In genomic region chr16:11179569-11179968, GRCh38 we compare ENCODE assay signal across 27 cellular contexts.
DNase-seq lines count a peak whose midpoint lies in the region; ATAC-seq lines count a peak whose summit lies in the region.
"Had no signal": no experiment of that assay in that cellular context is flagged by ENCODE, and none has a peak within 500 bp of the region (broad histone marks: within the 10 kb centered on the region; RNA-seq: fewer than 3 reads in every experiment).

No MANE protein-coding gene starts in this region.

- no peak for DNase-seq in activated naive CD8-positive, alpha-beta T cell treated with anti-CD3 and anti-CD28 coated beads, Interleukin-2, amount 10 ng/mL, durations not matched to agents 7 days and 5 days
- no peak for DNase-seq in activated naive CD8-positive, alpha-beta T cell treated with anti-CD3 and anti-CD28 coated beads for 36 hours
- DNase-seq in nucleus accumbens (lab: John Stamatoyannopoulos, UW) (no peak), NCI-H146 (lab: John Stamatoyannopoulos, UW) (no peak)
- DNase-seq: activated gamma-delta T cell treated with Interleukin-2 at 50 U/mL for 16 hours; COR-L47; DMS53; effector memory CD4-positive, alpha-beta T cell; NCI-H1436; NCI-H226; NCI-H69; Peyer's patch; SHP77 treated with DMSO at 0.1 percent for 48 hours; stimulated activated CD4-positive, alpha-beta T cell treated with anti-CD3 and anti-CD28 coated beads, Interleukin-1b, Interleukin-23, amount 100 ng/mL, for 48 hours; thyroid gland; uterus; WERI-Rb-1 had no signal

- H3K36me3 Mint-ChIP-seq in activated naive CD8-positive, alpha-beta T cell treated with anti-CD3 and anti-CD28 coated beads, Interleukin-2, amount 10 ng/mL, durations not matched to agents 7 days and 5 days, result peaks cover 40% of the 10 kb centered on the region
- H3K36me3 Mint-ChIP-seq in activated naive CD8-positive, alpha-beta T cell treated with anti-CD3 and anti-CD28 coated beads for 36 hours, result peaks cover 7% of the 10 kb centered on the region
- peaks cover 48% of the 10 kb centered on the region for H3K36me3 Mint-ChIP-seq in activated T-helper 17 cell treated with anti-CD3 and anti-CD28 coated beads, Interleukin-2, amount 50 U/mL, for 72 hours (ENCODE audit: low read depth)
- peaks cover 40% of the 10 kb centered on the region for H3K36me3 Mint-ChIP-seq in stimulated activated memory B cell treated with anti-CD40 and anti-IgM and Interleukin-4, amounts not matched to agents 10 μg/mL and 1 μg/mL and 100 μg/mL, for 72 hours

- peaks cover 46% of the 10 kb centered on the region for H3K4me1 Mint-ChIP-seq in activated naive CD8-positive, alpha-beta T cell treated with anti-CD3 and anti-CD28 coated beads, Interleukin-2, amount 10 ng/mL, durations not matched to agents 7 days and 5 days
- H3K4me1 Mint-ChIP-seq in activated naive CD8-positive, alpha-beta T cell treated with anti-CD3 and anti-CD28 coated beads for 36 hours, result peaks cover 42% of the 10 kb centered on the region
- peaks cover 43% of the 10 kb centered on the region for H3K4me1 Mint-ChIP-seq in activated T-helper 17 cell treated with anti-CD3 and anti-CD28 coated beads, Interleukin-2, amount 50 U/mL, for 72 hours
- H3K4me1 Mint-ChIP-seq in stimulated activated memory B cell treated with anti-CD40 and anti-IgM and Interleukin-4, amounts not matched to agents 10 μg/mL and 1 μg/mL and 100 μg/mL, for 72 hours, result peaks cover 83% of the 10 kb centered on the region
- H3K4me1 Mint-ChIP-seq: neural crest cell had no signal

- ATAC-seq in activated naive CD8-positive, alpha-beta T cell treated with anti-CD3 and anti-CD28 coated beads, Interleukin-2, amount 10 ng/mL, durations not matched to agents 7 days and 5 days (ENCODE audit: low read depth), result no peak
- ATAC-seq in activated T-helper 17 cell treated with anti-CD3 and anti-CD28 coated beads, Interleukin-2, amount 50 U/mL, for 72 hours (replicated peaks), result no peak
- ATAC-seq in stimulated activated memory B cell treated with anti-CD40 and anti-IgM and Interleukin-4, amounts not matched to agents 10 μg/mL and 1 μg/mL and 100 μg/mL, for 72 hours, result no peak
- ATAC-seq: left lobe of liver had no signal

- H3K27ac ChIP-seq in KOPT-K1 (ENCODE audit: low read depth, low read length, poor library complexity, severe bottlenecking), result peak overlapping the region; percentile 81
- H3K27ac ChIP-seq: coronary artery, epithelial cell of prostate, KMS-11, Peyer's patch, thyroid gland, uterus, WERI-Rb-1 had no signal

- no peaks in the 10 kb centered on the region for H3K9me3 Mint-ChIP-seq in activated naive CD8-positive, alpha-beta T cell treated with anti-CD3 and anti-CD28 coated beads, Interleukin-2, amount 10 ng/mL, durations not matched to agents 7 days and 5 days
- no peaks in the 10 kb centered on the region for H3K9me3 Mint-ChIP-seq in activated naive CD8-positive, alpha-beta T cell treated with anti-CD3 and anti-CD28 coated beads for 36 hours
- no peaks in the 10 kb centered on the region for H3K9me3 Mint-ChIP-seq in activated T-helper 17 cell treated with anti-CD3 and anti-CD28 coated beads, Interleukin-2, amount 50 U/mL, for 72 hours
- no peaks in the 10 kb centered on the region for H3K9me3 Mint-ChIP-seq in stimulated activated memory B cell treated with anti-CD40 and anti-IgM and Interleukin-4, amounts not matched to agents 10 μg/mL and 1 μg/mL and 100 μg/mL, for 72 hours
- H3K9me3 Mint-ChIP-seq: memory B cell, neural crest cell had no signal

- no peaks in the 10 kb centered on the region for H3K27me3 Mint-ChIP-seq in activated naive CD8-positive, alpha-beta T cell treated with anti-CD3 and anti-CD28 coated beads, Interleukin-2, amount 10 ng/mL, durations not matched to agents 7 days and 5 days
- no peaks in the 10 kb centered on the region for H3K27me3 Mint-ChIP-seq in activated naive CD8-positive, alpha-beta T cell treated with anti-CD3 and anti-CD28 coated beads for 36 hours
- no peaks in the 10 kb centered on the region for H3K27me3 Mint-ChIP-seq in activated T-helper 17 cell treated with anti-CD3 and anti-CD28 coated beads, Interleukin-2, amount 50 U/mL, for 72 hours
- no peaks in the 10 kb centered on the region for H3K27me3 Mint-ChIP-seq in stimulated activated memory B cell treated with anti-CD40 and anti-IgM and Interleukin-4, amounts not matched to agents 10 μg/mL and 1 μg/mL and 100 μg/mL, for 72 hours
- H3K27me3 Mint-ChIP-seq: memory B cell had no signal

- H3K27ac Mint-ChIP-seq in activated naive CD8-positive, alpha-beta T cell treated with anti-CD3 and anti-CD28 coated beads, Interleukin-2, amount 10 ng/mL, durations not matched to agents 7 days and 5 days, result peak overlapping the region; percentile 54
- no peak overlapping the region for H3K27ac Mint-ChIP-seq in activated naive CD8-positive, alpha-beta T cell treated with anti-CD3 and anti-CD28 coated beads for 36 hours
- no peak overlapping the region for H3K27ac Mint-ChIP-seq in activated T-helper 17 cell treated with anti-CD3 and anti-CD28 coated beads, Interleukin-2, amount 50 U/mL, for 72 hours
- H3K27ac Mint-ChIP-seq in stimulated activated memory B cell treated with anti-CD40 and anti-IgM and Interleukin-4, amounts not matched to agents 10 μg/mL and 1 μg/mL and 100 μg/mL, for 72 hours, result peak overlapping the region; percentile 94

- H3K4me3 Mint-ChIP-seq in activated naive CD8-positive, alpha-beta T cell treated with anti-CD3 and anti-CD28 coated beads, Interleukin-2, amount 10 ng/mL, durations not matched to agents 7 days and 5 days, result no peak overlapping the region
- H3K4me3 Mint-ChIP-seq in activated naive CD8-positive, alpha-beta T cell treated with anti-CD3 and anti-CD28 coated beads for 36 hours, result no peak overlapping the region
- H3K4me3 Mint-ChIP-seq in activated T-helper 17 cell treated with anti-CD3 and anti-CD28 coated beads, Interleukin-2, amount 50 U/mL, for 72 hours, result peak overlapping the region; percentile 67
- H3K4me3 Mint-ChIP-seq in stimulated activated memory B cell treated with anti-CD40 and anti-IgM and Interleukin-4, amounts not matched to agents 10 μg/mL and 1 μg/mL and 100 μg/mL, for 72 hours, result peak overlapping the region; percentile 27
- H3K4me3 Mint-ChIP-seq: memory B cell, neural crest cell had no signal

- H3K36me3 ChIP-seq in KOPT-K1 (ENCODE audit: insufficient read depth, low read length), result peaks cover 15% of the 10 kb centered on the region; the same call in 1 of the 2 replicates
- H3K36me3 ChIP-seq: HAP-1, uterus had no signal

- H3K9me3 ChIP-seq in KOPT-K1 (ENCODE audit: insufficient read depth, low read length, poor library complexity, severe bottlenecking), result no peaks in the 10 kb centered on the region
- H3K9me3 ChIP-seq: HAP-1, Peyer's patch, thyroid gland, uterus had no signal

- POLR2A ChIA-PET in activated naive CD8-positive, alpha-beta T cell treated with anti-CD3 and anti-CD28 coated beads, Interleukin-2, amount 10 ng/mL, durations not matched to agents 7 days and 5 days (lab: Charles Lee), result interaction anchor here (0.6 to 1.7 kb wide), 2 partner anchors 47 to 76 kb away, joined by 4 to 7 read pairs; partner anchors contain the start of gene SOCS1

Comparison
In these comparisons a context has a peak if more than half of its experiments do, and no peak if none do; other contexts are left out.
1. H3K27ac Mint-ChIP-seq: peak in activated naive CD8-positive, alpha-beta T cell treated with anti-CD3 and anti-CD28 coated beads, Interleukin-2, amount 10 ng/mL, durations not matched to agents 7 days and 5 days (single experiment) and stimulated activated memory B cell treated with anti-CD40 and anti-IgM and Interleukin-4, amounts not matched to agents 10 μg/mL and 1 μg/mL and 100 μg/mL, for 72 hours (single experiment); none in activated naive CD8-positive, alpha-beta T cell treated with anti-CD3 and anti-CD28 coated beads for 36 hours (single experiment) and activated T-helper 17 cell treated with anti-CD3 and anti-CD28 coated beads, Interleukin-2, amount 50 U/mL, for 72 hours (single experiment).
2. H3K4me3 Mint-ChIP-seq: peak in activated T-helper 17 cell treated with anti-CD3 and anti-CD28 coated beads, Interleukin-2, amount 50 U/mL, for 72 hours (single experiment) and stimulated activated memory B cell treated with anti-CD40 and anti-IgM and Interleukin-4, amounts not matched to agents 10 μg/mL and 1 μg/mL and 100 μg/mL, for 72 hours (single experiment); none in activated naive CD8-positive, alpha-beta T cell treated with anti-CD3 and anti-CD28 coated beads, Interleukin-2, amount 10 ng/mL, durations not matched to agents 7 days and 5 days (single experiment) and activated naive CD8-positive, alpha-beta T cell treated with anti-CD3 and anti-CD28 coated beads for 36 hours (single experiment).